Comparison of ENCODE assay signal across 22 cellular contexts in genomic region chr6:93746892-93747291, GRCh38.
"Had no signal": no experiment of that assay in that cellular context is flagged by ENCODE, and none has a peak within 500 bp of the region (broad histone marks: within the 10 kb centered on the region; RNA-seq: fewer than 3 reads in every experiment).

No MANE protein-coding gene starts in this region.

- H3K4me1 Mint-ChIP-seq: immature natural killer cell; memory B cell; naive B cell; stimulated activated memory B cell treated with anti-CD40 and anti-IgM and Interleukin-4, amounts not matched to agents 10 μg/mL and 1 μg/mL and 100 μg/mL, for 72 hours had no signal

- H3K36me3 Mint-ChIP-seq: immature natural killer cell; memory B cell; naive B cell; stimulated activated memory B cell treated with anti-CD40 and anti-IgM and Interleukin-4, amounts not matched to agents 10 μg/mL and 1 μg/mL and 100 μg/mL, for 72 hours had no signal

- ATAC-seq: gastrocnemius medialis; lower lobe of right lung; sciatic nerve; stimulated activated memory B cell treated with anti-CD40 and anti-IgM and Interleukin-4, amounts not matched to agents 10 μg/mL and 1 μg/mL and 100 μg/mL, for 72 hours had no signal

- H3K27ac Mint-ChIP-seq: immature natural killer cell; memory B cell; naive B cell; nephron; stimulated activated memory B cell treated with anti-CD40 and anti-IgM and Interleukin-4, amounts not matched to agents 10 μg/mL and 1 μg/mL and 100 μg/mL, for 72 hours; stimulated activated naive CD8-positive, alpha-beta T cell treated with anti-CD3 and anti-CD28 coated beads, Interleukin-15, Interleukin-2, amounts not matched to agents 100 ng/mL and 50 ng/mL, for 24 hours had no signal

- H3K4me1 ChIP-seq: colonic mucosa, gastrocnemius medialis, left ventricle myocardium inferior, lower lobe of right lung, spleen, tibial artery, upper lobe of left lung, vagina had no signal

- H3K4me3 Mint-ChIP-seq: immature natural killer cell; memory B cell; naive B cell; nephron; stimulated activated memory B cell treated with anti-CD40 and anti-IgM and Interleukin-4, amounts not matched to agents 10 μg/mL and 1 μg/mL and 100 μg/mL, for 72 hours; stimulated activated naive CD8-positive, alpha-beta T cell treated with anti-CD3 and anti-CD28 coated beads, Interleukin-15, Interleukin-2, amounts not matched to agents 100 ng/mL and 50 ng/mL, for 24 hours had no signal

- H3K9me3 ChIP-seq: colonic mucosa, gastrocnemius medialis, lower lobe of right lung, upper lobe of left lung, vagina had no signal

- H3K27ac ChIP-seq: colonic mucosa, gastrocnemius medialis, left ventricle myocardium inferior, lower lobe of right lung, spleen, tibial artery, upper lobe of left lung, vagina had no signal

- DNase-seq: colonic mucosa; dermis blood vessel endothelial cell; gastrocnemius medialis; glutamatergic neuron; immature natural killer cell; left ventricle myocardium inferior; lower lobe of right lung; midbrain; naive B cell; posterior cingulate gyrus; spleen; stimulated activated CD4-positive, alpha-beta T cell treated with anti-CD3 and anti-CD28 coated beads, Interleukin-15, amount 100 ng/mL, for 24 hours; stimulated activated CD4-positive, alpha-beta T cell treated with anti-CD3 and anti-CD28 coated beads, Interleukin-1b, Interleukin-23, amount 100 ng/mL, for 48 hours; stimulated activated CD4-positive, alpha-beta T cell treated with anti-CD3 and anti-CD28 coated beads, Interleukin-4, amount 100 ng/mL, for 24 hours; tibial artery; upper lobe of left lung had no signal

- H3K9me3 Mint-ChIP-seq: stimulated activated naive CD8-positive, alpha-beta T cell treated with anti-CD3 and anti-CD28 coated beads, Interleukin-15, Interleukin-2, amounts not matched to agents 100 ng/mL and 50 ng/mL, for 24 hours had no signal

- H3K36me3 ChIP-seq: colonic mucosa, gastrocnemius medialis, left ventricle myocardium inferior, lower lobe of right lung, spleen, tibial artery, upper lobe of left lung, vagina had no signal

- H3K27me3 ChIP-seq: colonic mucosa, gastrocnemius medialis, spleen, tibial artery, upper lobe of left lung, vagina had no signal

- H3K27me3 Mint-ChIP-seq: memory B cell; naive B cell; stimulated activated memory B cell treated with anti-CD40 and anti-IgM and Interleukin-4, amounts not matched to agents 10 μg/mL and 1 μg/mL and 100 μg/mL, for 72 hours; stimulated activated naive CD8-positive, alpha-beta T cell treated with anti-CD3 and anti-CD28 coated beads, Interleukin-15, Interleukin-2, amounts not matched to agents 100 ng/mL and 50 ng/mL, for 24 hours had no signal

- H3K4me3 ChIP-seq: colonic mucosa, gastrocnemius medialis, left ventricle myocardium inferior, lower lobe of right lung, spleen, tibial artery, upper lobe of left lung, vagina had no signal
